In genomic region chr20:36773123-36773547, GRCh38 we compare ENCODE assay signal across 1 cellular context.
TF ChIP-seq lines count a peak whose summit lies in the region.

No MANE protein-coding gene starts in this region.

TF ChIP-seq in HepG2, 621 proteins besides CTCF, POLR2A, EP300 and RAD21 (continued from another document):
- TF ChIP-seq ETS1 (CRISPR knock-in tag; IDR thresholded peaks at IDR 0.05) (no peak), ZNF747 (CRISPR knock-in tag; IDR thresholded peaks at IDR 0.05; ENCODE audit: borderline replicate concordance) (peak; percentile 59; the same call in 1 of the 2 replicates), ZNF605 (CRISPR knock-in tag; IDR thresholded peaks at IDR 0.05) (peak; percentile 57; the same call in 1 of the 2 replicates), ZNF746 (CRISPR knock-in tag; IDR thresholded peaks at IDR 0.05) (no peak), ZNF430 (CRISPR knock-in tag; IDR thresholded peaks at IDR 0.05) (peak; percentile 55; the same call in 1 of the 2 replicates), TAF1 (CRISPR knock-in tag; IDR thresholded peaks at IDR 0.05) (no peak)
